Comparison of ENCODE assay signal across 8 cellular contexts in the genomic region with DNA sequence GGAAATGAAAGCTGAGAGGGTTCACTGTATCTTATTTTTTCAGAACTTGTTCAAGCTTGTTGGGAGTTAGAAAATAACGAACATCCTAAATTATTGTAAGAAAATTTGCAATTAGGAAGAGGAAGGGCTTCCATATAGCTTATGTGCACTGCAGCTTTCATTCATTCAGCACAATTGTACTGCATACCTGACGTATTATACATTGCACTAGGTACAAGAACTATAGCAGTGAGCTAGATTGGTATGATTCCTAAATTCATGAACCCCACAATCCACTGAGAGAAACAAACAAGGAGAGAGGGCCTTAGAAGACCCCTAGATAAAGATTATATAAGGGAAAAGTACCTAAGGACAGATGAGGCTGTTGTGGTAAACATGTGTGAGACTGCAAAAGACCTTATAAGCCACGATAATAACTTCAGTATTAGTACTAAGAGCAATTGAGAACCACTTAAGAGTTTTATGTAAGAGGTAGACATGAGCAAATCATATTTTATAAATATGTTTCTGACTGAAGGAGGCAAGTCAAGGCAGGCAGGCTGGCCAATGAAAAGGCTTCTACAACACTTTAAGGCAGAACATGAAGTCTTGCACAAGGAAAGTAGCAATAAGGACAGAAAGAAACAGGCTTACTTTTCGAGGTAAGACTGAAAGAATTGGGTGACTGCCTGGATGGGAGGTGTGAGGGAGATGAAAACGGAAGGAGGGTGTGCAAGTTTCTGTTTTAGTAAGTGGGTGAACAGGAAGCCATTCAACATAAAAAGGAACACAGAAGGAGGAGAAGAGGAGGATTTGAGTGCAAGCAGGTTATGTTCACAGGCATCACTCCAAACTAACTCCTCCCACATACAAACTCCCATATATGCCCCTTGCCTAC.
A peak's percentile ranks its signal among the peaks of the same experiment; 100 is the strongest.
DNase-seq lines count a peak whose midpoint lies in the region; ATAC-seq and TF ChIP-seq lines count a peak whose summit lies in the region.

No MANE protein-coding gene starts in this region.

- DNase-seq in activated T-cell treated with anti-CD3 and anti-CD28 coated beads, Interleukin-2, amount 50 U/mL, for 24 hours, result no peak
- no peak for DNase-seq in activated T-cell treated with anti-CD3 and anti-CD28 coated beads, Interleukin-2, amount 50 U/mL, for 48 hours
- DNase-seq in stimulated activated CD4-positive, alpha-beta T cell treated with anti-CD3 and anti-CD28 coated beads, Interleukin-2, amount 100 ng/mL, for 24 hours, result peak; percentile 19 to 53
- DNase-seq in mesothelial cell of epicardium (ENCODE audit: low spot score in 2 of 2, unreplicated experiment in 2 of 2) (no peak), NCI-H2029 (lab: John Stamatoyannopoulos, UW) (no peak), NCI-H128 (lab: John Stamatoyannopoulos, UW; ENCODE audit: unreplicated experiment) (no peak)

- H3K27me3 Mint-ChIP-seq in activated T-cell treated with anti-CD3 and anti-CD28 coated beads, Interleukin-2, amount 50 U/mL, for 24 hours, result no peaks in the 10 kb centered on the region
- no peaks in the 10 kb centered on the region for H3K27me3 Mint-ChIP-seq in mesothelial cell of epicardium (ENCODE audit: low read depth)

- peaks cover 12% of the 10 kb centered on the region for H3K36me3 Mint-ChIP-seq in activated T-cell treated with anti-CD3 and anti-CD28 coated beads, Interleukin-2, amount 50 U/mL, for 24 hours (ENCODE audit: low read depth)
- no peaks in the 10 kb centered on the region for H3K36me3 Mint-ChIP-seq in mesothelial cell of epicardium

- peaks cover 6% of the 10 kb centered on the region for H3K9me3 Mint-ChIP-seq in activated T-cell treated with anti-CD3 and anti-CD28 coated beads, Interleukin-2, amount 50 U/mL, for 24 hours
- no peaks in the 10 kb centered on the region for H3K9me3 Mint-ChIP-seq in mesothelial cell of epicardium

- peak overlapping the region; percentile 93 for H3K27ac Mint-ChIP-seq in activated T-cell treated with anti-CD3 and anti-CD28 coated beads, Interleukin-2, amount 50 U/mL, for 24 hours
- H3K27ac Mint-ChIP-seq in mesothelial cell of epicardium, result no peak overlapping the region

- ATAC-seq in HG03039 (IDR thresholded peaks at IDR 0.05; ENCODE audit: unreplicated experiment), result peak; percentile 97
- ATAC-seq in activated CD4-positive, CD25-positive, alpha-beta regulatory T cell treated with anti-CD3 and anti-CD28 coated beads, Interleukin-2, amount 50 U/mL, for 24 hours, result peak; percentile 84 to 85

- no peak for TF ChIP-seq CTCF in mesothelial cell of epicardium (IDR thresholded peaks at IDR 0.05; ENCODE audit: unreplicated experiment)

- H3K4me3 Mint-ChIP-seq in activated T-cell treated with anti-CD3 and anti-CD28 coated beads, Interleukin-2, amount 50 U/mL, for 24 hours, result peak overlapping the region; percentile 59
- H3K4me3 Mint-ChIP-seq in mesothelial cell of epicardium, result no peak overlapping the region

- peaks cover 75% of the 10 kb centered on the region for H3K4me1 Mint-ChIP-seq in activated T-cell treated with anti-CD3 and anti-CD28 coated beads, Interleukin-2, amount 50 U/mL, for 24 hours (ENCODE audit: low read depth)
- H3K4me1 Mint-ChIP-seq in mesothelial cell of epicardium, result peaks cover 19% of the 10 kb centered on the region

Comparison
In these comparisons a context has a peak if more than half of its experiments do, and no peak if none do; other contexts are left out.
1. DNase-seq: peak in stimulated activated CD4-positive, alpha-beta T cell treated with anti-CD3 and anti-CD28 coated beads, Interleukin-2, amount 100 ng/mL, for 24 hours (2 of 2); none in activated T-cell treated with anti-CD3 and anti-CD28 coated beads, Interleukin-2, amount 50 U/mL, for 24 hours (single experiment), activated T-cell treated with anti-CD3 and anti-CD28 coated beads, Interleukin-2, amount 50 U/mL, for 48 hours (0 of 2), mesothelial cell of epicardium (0 of 2), NCI-H2029 (single experiment) and NCI-H128 (single experiment).